16 cellular contexts compared by ENCODE assay signal in genomic region chr12:111057726-111058125, GRCh38. TPM values are rescaled to one million over a fixed set of nuclear protein-coding genes. Genes with fewer than 3 reads are reported as not detected.
DNase-seq lines count a peak whose midpoint lies in the region; ATAC-seq and TF ChIP-seq lines count a peak whose summit lies in the region.
"Had no signal": no experiment of that assay in that cellular context is flagged by ENCODE, and none has a peak within 500 bp of the region (broad histone marks: within the 10 kb centered on the region; RNA-seq: fewer than 3 reads in every experiment).

No MANE protein-coding gene starts in this region.

- no peaks in the 10 kb centered on the region for H3K27me3 Mint-ChIP-seq in activated naive CD4-positive, alpha-beta T cell treated with anti-CD3 and anti-CD28 coated beads for 36 hours (ENCODE audit: low read depth)
- H3K27me3 Mint-ChIP-seq in effector memory CD8-positive, alpha-beta T cell, result no peaks in the 10 kb centered on the region
- H3K27me3 Mint-ChIP-seq in stimulated activated naive B cell treated with anti-CD40 and anti-IgM and Interleukin-4, amounts not matched to agents 10 μg/mL and 1 μg/mL and 100 μg/mL, for 72 hours, result no peaks in the 10 kb centered on the region

- H3K27ac Mint-ChIP-seq in activated naive CD4-positive, alpha-beta T cell treated with anti-CD3 and anti-CD28 coated beads for 36 hours, result peak overlapping the region; percentile 97
- peak overlapping the region; percentile 45 to 79 for H3K27ac Mint-ChIP-seq in effector memory CD8-positive, alpha-beta T cell
- peak overlapping the region; percentile 93 for H3K27ac Mint-ChIP-seq in stimulated activated naive B cell treated with anti-CD40 and anti-IgM and Interleukin-4, amounts not matched to agents 10 μg/mL and 1 μg/mL and 100 μg/mL, for 72 hours

- peaks cover 9% of the 10 kb centered on the region for H3K36me3 Mint-ChIP-seq in activated naive CD4-positive, alpha-beta T cell treated with anti-CD3 and anti-CD28 coated beads for 36 hours (ENCODE audit: low read depth)
- H3K36me3 Mint-ChIP-seq in effector memory CD8-positive, alpha-beta T cell (ENCODE audit: insufficient read depth), result no peaks in the 10 kb centered on the region
- peaks cover 5 to 10% of the 10 kb centered on the region in 2 donors for H3K36me3 Mint-ChIP-seq in stimulated activated naive B cell treated with anti-CD40 and anti-IgM and Interleukin-4, amounts not matched to agents 10 μg/mL and 1 μg/mL and 100 μg/mL, for 72 hours

- no peak overlapping the region for H3K4me3 Mint-ChIP-seq in activated naive CD4-positive, alpha-beta T cell treated with anti-CD3 and anti-CD28 coated beads for 36 hours
- H3K4me3 Mint-ChIP-seq in effector memory CD8-positive, alpha-beta T cell, result peak overlapping the region in 1 of 2 donors; percentile 16
- no peak overlapping the region for H3K4me3 Mint-ChIP-seq in stimulated activated naive B cell treated with anti-CD40 and anti-IgM and Interleukin-4, amounts not matched to agents 10 μg/mL and 1 μg/mL and 100 μg/mL, for 72 hours

- no peaks in the 10 kb centered on the region for H3K36me3 ChIP-seq in RWPE2 (ENCODE audit: low read depth)
- H3K36me3 ChIP-seq: gastrocnemius medialis, prostate gland, thoracic aorta had no signal

- no peaks in the 10 kb centered on the region for H3K27me3 ChIP-seq in RWPE2 (ENCODE audit: insufficient read depth, poor library complexity, severe bottlenecking)
- H3K27me3 ChIP-seq: gastrocnemius medialis had no signal

- no peak for TF ChIP-seq CTCF in RWPE2 (IDR thresholded peaks at IDR 0.05; ENCODE audit: poor library complexity, severe bottlenecking)

- no peaks in the 10 kb centered on the region for H3K9me3 ChIP-seq in RWPE2 (ENCODE audit: severe bottlenecking)
- H3K9me3 ChIP-seq: gastrocnemius medialis, mucosa of descending colon, prostate gland, thoracic aorta had no signal

- H3K27ac ChIP-seq in RWPE2 (ENCODE audit: poor library complexity, severe bottlenecking), result peak overlapping the region; percentile 55
- H3K27ac ChIP-seq: gastrocnemius medialis, prostate gland, thoracic aorta had no signal

- intact Hi-C loops in activated naive CD4-positive, alpha-beta T cell treated with anti-CD3 and anti-CD28 coated beads for 36 hours (cut with micrococcal nuclease), result loop anchor here (1.0 to 10.0 kb wide), 6 partner anchors 11 to 777 kb away; partner anchors contain the start of genes ATP2A2, PPTC7, RAD9B and VPS29

- no peak for ATAC-seq in RWPE2 (ENCODE audit: low read depth)
- no peak for ATAC-seq in effector memory CD8-positive, alpha-beta T cell (replicated peaks)
- no peak for ATAC-seq in stimulated activated naive B cell treated with anti-CD40 and anti-IgM and Interleukin-4, amounts not matched to agents 10 μg/mL and 1 μg/mL and 100 μg/mL, for 72 hours (replicated peaks)
- ATAC-seq: gastrocnemius medialis, HCT116 had no signal

- no peak overlapping the region for H3K4me3 ChIP-seq in RWPE2 (ENCODE audit: severe bottlenecking)
- H3K4me3 ChIP-seq: gastrocnemius medialis, mucosa of descending colon, prostate gland, thoracic aorta had no signal

- peaks cover 26% of the 10 kb centered on the region for H3K4me1 ChIP-seq in RWPE2 (ENCODE audit: insufficient read depth, poor library complexity, severe bottlenecking)
- H3K4me1 ChIP-seq: gastrocnemius medialis had no signal

- H3K9me3 Mint-ChIP-seq in activated naive CD4-positive, alpha-beta T cell treated with anti-CD3 and anti-CD28 coated beads for 36 hours, result peaks cover 8% of the 10 kb centered on the region
- peaks cover 15 to 20% of the 10 kb centered on the region in 2 donors for H3K9me3 Mint-ChIP-seq in effector memory CD8-positive, alpha-beta T cell
- peaks cover 9 to 10% of the 10 kb centered on the region in 2 donors for H3K9me3 Mint-ChIP-seq in stimulated activated naive B cell treated with anti-CD40 and anti-IgM and Interleukin-4, amounts not matched to agents 10 μg/mL and 1 μg/mL and 100 μg/mL, for 72 hours

- DNase-seq in activated naive CD4-positive, alpha-beta T cell treated with anti-CD3 and anti-CD28 coated beads for 36 hours, result no peak
- DNase-seq in activated naive CD4-positive, alpha-beta T cell treated with anti-CD3 and anti-CD28 coated beads, Interleukin-2, amount 50 U/mL, for 16 hours, result no peak
- DNase-seq in RWPE2 (ENCODE audit: low spot score), result peak; percentile 0
- no peak for DNase-seq in effector memory CD8-positive, alpha-beta T cell
- no peak for DNase-seq in stimulated activated naive B cell treated with anti-CD40 and anti-IgM and Interleukin-4, amounts not matched to agents 10 μg/mL and 1 μg/mL and 100 μg/mL, for 72 hours
- DNase-seq in amygdala (lab: John Stamatoyannopoulos, UW), result no peak
- DNase-seq in DMS79 treated with DMSO at 0.1 percent for 48 hours (lab: John Stamatoyannopoulos, UW), result no peak
- DNase-seq in NCI-H1048 (lab: John Stamatoyannopoulos, UW), result no peak
- DNase-seq: DMS79; gastrocnemius medialis; NK-92 treated with Interleukin-12 subunit alpha and Interleukin-12 subunit beta, amount 100 ng/mL, for 24 hours had no signal

- H3K4me1 Mint-ChIP-seq in activated naive CD4-positive, alpha-beta T cell treated with anti-CD3 and anti-CD28 coated beads for 36 hours (ENCODE audit: low read depth), result peaks cover 28% of the 10 kb centered on the region
- H3K4me1 Mint-ChIP-seq in effector memory CD8-positive, alpha-beta T cell (ENCODE audit: low read depth in 2 of 2), result peaks cover 29% of the 10 kb centered on the region in 2 donors
- peaks cover 14 to 22% of the 10 kb centered on the region in 2 donors for H3K4me1 Mint-ChIP-seq in stimulated activated naive B cell treated with anti-CD40 and anti-IgM and Interleukin-4, amounts not matched to agents 10 μg/mL and 1 μg/mL and 100 μg/mL, for 72 hours

- CTCF ChIA-PET in activated naive CD4-positive, alpha-beta T cell treated with anti-CD3 and anti-CD28 coated beads for 36 hours (lab: Charles Lee), result no interaction called here

RNA-seq across cellular contexts. Expression of gene CUX2, which starts 23.8 kb away (rescaled TPM):
- total RNA-seq in activated naive CD4-positive, alpha-beta T cell treated with anti-CD3 and anti-CD28 coated beads for 36 hours, result under 1 TPM in 1 of 2 experiments, not detected in 1; 0.10 TPM
- total RNA-seq: SK-MEL-5, thoracic aorta had no signal
